Comparison of ENCODE assay signal across 22 cellular contexts in the genomic region with DNA sequence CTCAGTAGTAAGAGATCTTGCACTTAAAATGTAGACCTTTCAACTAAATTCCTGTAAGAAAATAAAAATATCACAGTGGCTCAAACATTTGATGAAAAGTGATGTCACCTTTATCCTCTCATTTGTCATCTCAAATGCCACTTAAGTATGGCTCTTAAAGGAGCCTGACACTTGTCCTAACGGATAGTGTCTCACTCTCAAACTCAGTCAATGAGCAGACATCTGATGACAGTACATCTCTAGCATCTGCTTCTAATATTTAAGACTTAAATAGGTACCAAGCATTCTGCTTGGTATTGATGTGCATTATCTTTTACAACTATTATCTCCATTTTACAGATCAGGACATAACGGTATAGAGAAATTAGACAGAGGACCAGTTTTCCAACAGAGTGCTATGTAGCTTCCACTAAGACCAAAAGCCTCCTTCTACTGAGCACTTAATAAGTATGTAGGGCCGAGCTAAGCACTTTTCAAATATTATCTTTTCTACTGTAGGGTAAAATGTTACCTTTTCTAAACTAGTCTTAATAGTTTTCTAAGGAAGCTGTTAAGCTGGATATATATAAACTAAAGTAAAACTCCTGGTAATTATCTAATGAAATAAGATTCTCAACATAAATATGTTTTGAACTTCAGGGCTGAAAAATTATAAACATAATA.
DNase-seq lines count a peak whose midpoint lies in the region; ATAC-seq and TF ChIP-seq lines count a peak whose summit lies in the region.
"Had no signal": no experiment of that assay in that cellular context is flagged by ENCODE, and none has a peak within 500 bp of the region (broad histone marks: within the 10 kb centered on the region; RNA-seq: fewer than 3 reads in every experiment).

No MANE protein-coding gene starts in this region.

- H3K36me3 Mint-ChIP-seq in activated naive CD8-positive, alpha-beta T cell treated with anti-CD3 and anti-CD28 coated beads, Interleukin-2, amount 50 U/mL, for 24 hours (ENCODE audit: low read depth) = peaks cover 28% of the 10 kb centered on the region

- peak overlapping the region; percentile 68 for H3K27ac ChIP-seq in ACC112 (ENCODE audit: low read depth, low read length)
- H3K27ac ChIP-seq in left ventricle myocardium inferior (replicated peaks) = peak overlapping the region; percentile 68
- H3K27ac ChIP-seq: neutrophil, WERI-Rb-1 had no signal

- no peaks in the 10 kb centered on the region for H3K9me3 Mint-ChIP-seq in activated naive CD8-positive, alpha-beta T cell treated with anti-CD3 and anti-CD28 coated beads, Interleukin-2, amount 50 U/mL, for 24 hours
- H3K9me3 Mint-ChIP-seq: activated CD4-positive, alpha-beta memory T cell treated with anti-CD3 and anti-CD28 coated beads, Interleukin-2, amount 10 ng/mL, durations not matched to agents 7 days and 5 days; CD14-positive monocyte; central memory CD8-positive, alpha-beta T cell had no signal

- peak overlapping the region; percentile 20; the same call in 1 of the 2 replicates for H3K4me3 ChIP-seq in ACC112 (ENCODE audit: low read depth, low read length)
- no peak overlapping the region for H3K4me3 ChIP-seq in left ventricle myocardium inferior
- H3K4me3 ChIP-seq: left lung had no signal

- no peaks in the 10 kb centered on the region for H3K4me1 Mint-ChIP-seq in activated naive CD8-positive, alpha-beta T cell treated with anti-CD3 and anti-CD28 coated beads, Interleukin-2, amount 50 U/mL, for 24 hours
- H3K4me1 Mint-ChIP-seq: activated CD4-positive, alpha-beta memory T cell treated with anti-CD3 and anti-CD28 coated beads, Interleukin-2, amount 10 ng/mL, durations not matched to agents 7 days and 5 days; CD14-positive monocyte; central memory CD8-positive, alpha-beta T cell had no signal

- H3K4me1 ChIP-seq in ACC112 (ENCODE audit: control insufficient read depth, insufficient read depth, low read length, unreplicated experiment) = peaks cover 17% of the 10 kb centered on the region
- peaks cover 36% of the 10 kb centered on the region for H3K4me1 ChIP-seq in left ventricle myocardium inferior
- H3K4me1 ChIP-seq: left lung had no signal

- DNase-seq in left ventricle myocardium inferior = no peak
- DNase-seq in sciatic nerve (ENCODE audit: low spot score) = no peak
- no peak for DNase-seq in HPDE6-E6E7 (ENCODE audit: extremely low spot score)
- DNase-seq in occipital lobe (lab: John Stamatoyannopoulos, UW) = no peak
- no peak for DNase-seq in activated naive CD8-positive, alpha-beta T cell treated with anti-CD3 and anti-CD28 coated beads, Interleukin-2, amount 50 U/mL, for 24 hours
- DNase-seq: activated CD4-positive, alpha-beta memory T cell treated with anti-CD3 and anti-CD28 coated beads, Interleukin-2, amount 10 ng/mL, durations not matched to agents 7 days and 5 days; activated T-cell treated with anti-CD3 and anti-CD28 coated beads for 4 hours; effector CD4-positive, alpha-beta T cell; Karpas-422; left lung; NCI-H187 treated with DMSO at 0.1 percent for 48 hours; NCI-H345; NCI-H82; retina; T-helper 2 cell; WERI-Rb-1 had no signal

- no peaks in the 10 kb centered on the region for H3K27me3 ChIP-seq in ACC112 (ENCODE audit: insufficient read depth, low read length)
- H3K27me3 ChIP-seq in left ventricle myocardium inferior (ENCODE audit: low read depth) = no peaks in the 10 kb centered on the region
- H3K27me3 ChIP-seq: left lung, neutrophil had no signal

- H3K79me2 ChIP-seq in ACC112 (ENCODE audit: control insufficient read depth, insufficient read depth, low read length, unreplicated experiment) = no peaks in the 10 kb centered on the region

- H3K36me3 ChIP-seq in ACC112 (ENCODE audit: insufficient read depth, low read length) (peaks cover 14% of the 10 kb centered on the region; the same call in 1 of the 2 replicates), left ventricle myocardium inferior (peaks cover 52% of the 10 kb centered on the region)

- intact Hi-C loops in left ventricle myocardium inferior (cut with micrococcal nuclease) = no loop called here
- intact Hi-C loops in sciatic nerve (cut with DNase I) = no loop called here

- H3K4me3 Mint-ChIP-seq in activated naive CD8-positive, alpha-beta T cell treated with anti-CD3 and anti-CD28 coated beads, Interleukin-2, amount 50 U/mL, for 24 hours = no peak overlapping the region
- H3K4me3 Mint-ChIP-seq: activated CD4-positive, alpha-beta memory T cell treated with anti-CD3 and anti-CD28 coated beads, Interleukin-2, amount 10 ng/mL, durations not matched to agents 7 days and 5 days; CD14-positive monocyte; central memory CD8-positive, alpha-beta T cell had no signal

- TF ChIP-seq CTCF in left ventricle myocardium inferior (IDR thresholded peaks at IDR 0.05; ENCODE audit: borderline replicate concordance) = no peak

- no peaks in the 10 kb centered on the region for H3K27me3 Mint-ChIP-seq in activated naive CD8-positive, alpha-beta T cell treated with anti-CD3 and anti-CD28 coated beads, Interleukin-2, amount 50 U/mL, for 24 hours
- H3K27me3 Mint-ChIP-seq: activated CD4-positive, alpha-beta memory T cell treated with anti-CD3 and anti-CD28 coated beads, Interleukin-2, amount 10 ng/mL, durations not matched to agents 7 days and 5 days; central memory CD8-positive, alpha-beta T cell had no signal

- no peaks in the 10 kb centered on the region for H3K9me3 ChIP-seq in left ventricle myocardium inferior (replicated peaks)
- H3K9me3 ChIP-seq: left lung, neutrophil had no signal

- no peak overlapping the region for H2AFZ ChIP-seq in ACC112 (ENCODE audit: low read length, unreplicated experiment)

- ATAC-seq in SK-N-SH treated with all-trans-retinoic acid at 6 μM for 48 hours = peak; percentile 58
- peak; percentile 33 for ATAC-seq in sciatic nerve
- ATAC-seq in HG03139 (IDR thresholded peaks at IDR 0.05; ENCODE audit: unreplicated experiment) = no peak
- no peak for ATAC-seq in activated naive CD8-positive, alpha-beta T cell treated with anti-CD3 and anti-CD28 coated beads, Interleukin-2, amount 50 U/mL, for 24 hours
- ATAC-seq: left lung had no signal

- H3K27ac Mint-ChIP-seq in activated naive CD8-positive, alpha-beta T cell treated with anti-CD3 and anti-CD28 coated beads, Interleukin-2, amount 50 U/mL, for 24 hours = no peak overlapping the region
- H3K27ac Mint-ChIP-seq: activated CD4-positive, alpha-beta memory T cell treated with anti-CD3 and anti-CD28 coated beads, Interleukin-2, amount 10 ng/mL, durations not matched to agents 7 days and 5 days; CD14-positive monocyte had no signal

TF ChIP-seq in SK-N-SH treated with all-trans-retinoic acid at 6 μM for 48 hours, 23 proteins besides CTCF, POLR2A, EP300 and RAD21:
- no peak for TF ChIP-seq ZFP3 (CRISPR knock-in tag; IDR thresholded peaks at IDR 0.05)
- peak; percentile 68; the same call in 1 of the 2 replicates for TF ChIP-seq CREB5 (CRISPR knock-in tag; IDR thresholded peaks at IDR 0.05; ENCODE audit: low read depth)
- peak; percentile 75 for TF ChIP-seq ISL1 (CRISPR knock-in tag; IDR thresholded peaks at IDR 0.05)
- TF ChIP-seq, protein P1, sequence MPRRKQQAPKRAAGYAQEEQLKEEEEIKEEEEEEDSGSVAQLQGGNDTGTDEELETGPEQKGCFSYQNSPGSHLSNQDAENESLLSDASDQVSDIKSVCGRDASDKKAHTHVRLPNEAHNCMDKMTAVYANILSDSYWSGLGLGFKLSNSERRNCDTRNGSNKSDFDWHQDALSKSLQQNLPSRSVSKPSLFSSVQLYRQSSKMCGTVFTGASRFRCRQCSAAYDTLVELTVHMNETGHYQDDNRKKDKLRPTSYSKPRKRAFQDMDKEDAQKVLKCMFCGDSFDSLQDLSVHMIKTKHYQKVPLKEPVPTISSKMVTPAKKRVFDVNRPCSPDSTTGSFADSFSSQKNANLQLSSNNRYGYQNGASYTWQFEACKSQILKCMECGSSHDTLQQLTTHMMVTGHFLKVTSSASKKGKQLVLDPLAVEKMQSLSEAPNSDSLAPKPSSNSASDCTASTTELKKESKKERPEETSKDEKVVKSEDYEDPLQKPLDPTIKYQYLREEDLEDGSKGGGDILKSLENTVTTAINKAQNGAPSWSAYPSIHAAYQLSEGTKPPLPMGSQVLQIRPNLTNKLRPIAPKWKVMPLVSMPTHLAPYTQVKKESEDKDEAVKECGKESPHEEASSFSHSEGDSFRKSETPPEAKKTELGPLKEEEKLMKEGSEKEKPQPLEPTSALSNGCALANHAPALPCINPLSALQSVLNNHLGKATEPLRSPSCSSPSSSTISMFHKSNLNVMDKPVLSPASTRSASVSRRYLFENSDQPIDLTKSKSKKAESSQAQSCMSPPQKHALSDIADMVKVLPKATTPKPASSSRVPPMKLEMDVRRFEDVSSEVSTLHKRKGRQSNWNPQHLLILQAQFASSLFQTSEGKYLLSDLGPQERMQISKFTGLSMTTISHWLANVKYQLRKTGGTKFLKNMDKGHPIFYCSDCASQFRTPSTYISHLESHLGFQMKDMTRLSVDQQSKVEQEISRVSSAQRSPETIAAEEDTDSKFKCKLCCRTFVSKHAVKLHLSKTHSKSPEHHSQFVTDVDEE (CRISPR knock-in tag; IDR thresholded peaks at IDR 0.05) = peak; percentile 66; the same call in 1 of the 2 replicates
- no peak for TF ChIP-seq OSR1 (CRISPR knock-in tag; IDR thresholded peaks at IDR 0.05)
- peak; percentile 1; the same call in 1 of the 2 replicates for TF ChIP-seq GLIS3 (CRISPR knock-in tag; IDR thresholded peaks at IDR 0.05)

Comparison
In these comparisons a context has a peak if more than half of its experiments do, and no peak if none do; other contexts are left out.
1. ATAC-seq: peak in SK-N-SH treated with all-trans-retinoic acid at 6 μM for 48 hours (single experiment) and sciatic nerve (single experiment); none in HG03139 (single experiment) and activated naive CD8-positive, alpha-beta T cell treated with anti-CD3 and anti-CD28 coated beads, Interleukin-2, amount 50 U/mL, for 24 hours (single experiment).